18 cellular contexts compared by ENCODE assay signal in the genomic region with DNA sequence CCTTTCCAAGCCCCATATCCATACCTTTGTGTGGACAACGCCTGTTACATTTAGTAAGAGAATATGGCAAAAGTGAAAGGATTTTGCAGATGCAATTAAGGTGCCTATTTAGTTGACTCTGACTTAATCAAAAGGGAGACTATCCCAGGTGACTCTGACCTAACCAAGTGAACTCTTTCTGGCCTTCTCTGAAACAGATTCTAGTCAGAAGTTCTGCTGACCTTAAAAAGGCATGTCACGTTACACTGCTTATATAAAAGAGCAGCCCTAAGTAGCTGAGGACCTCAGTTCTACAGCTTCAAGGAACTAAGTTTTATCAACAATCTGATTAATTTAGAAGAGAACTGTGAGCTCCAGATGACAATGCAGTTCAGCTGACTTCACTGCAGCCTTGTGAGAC. TPM values are rescaled to one million over a fixed set of nuclear protein-coding genes. Genes with fewer than 3 reads are reported as not detected.
DNase-seq lines count a peak whose midpoint lies in the region; ATAC-seq, FAIRE-seq and TF ChIP-seq lines count a peak whose summit lies in the region.
"Had no signal": no experiment of that assay in that cellular context is flagged by ENCODE, and none has a peak within 500 bp of the region (broad histone marks: within the 10 kb centered on the region; RNA-seq: fewer than 3 reads in every experiment).

No MANE protein-coding gene starts in this region.

- H3K27ac ChIP-seq in GM12878 (ENCODE audit: control insufficient read depth, insufficient read depth) (no peak overlapping the region), muscle layer of duodenum (ENCODE audit: low read length) (peak overlapping the region; percentile 5), stomach smooth muscle (ENCODE audit: low read length) (peak overlapping the region; percentile 33)
- H3K27ac ChIP-seq: KMS-11, SJCRH30 had no signal

- H4K20me1 ChIP-seq in GM12878 (ENCODE audit: control insufficient read depth, insufficient read depth) = no peaks in the 10 kb centered on the region

- H3K36me3 ChIP-seq in GM12878 (ENCODE audit: control insufficient read depth in 2 of 2, insufficient read depth in 2 of 2, low read length in 1 of 2) (peaks cover 0 to 9% of the 10 kb centered on the region in 2 experiments; a peak in 2 of 4 replicates), muscle layer of duodenum (ENCODE audit: control insufficient read depth in 1 of 2, insufficient read depth in 2 of 2, low read length in 2 of 2) (peaks cover 3 to 5% of the 10 kb centered on the region in 2 donors), stomach smooth muscle (ENCODE audit: control insufficient read depth in 2 of 2, insufficient read depth in 2 of 2, low read length in 2 of 2) (no peaks in the 10 kb centered on the region)

- peaks cover 1% of the 10 kb centered on the region for H3K79me2 ChIP-seq in GM12878 (ENCODE audit: control insufficient read depth, insufficient read depth, low read length)

- ATAC-seq in left ventricle myocardium superior = peak; percentile 34
- ATAC-seq in left cardiac atrium = no peak
- no peak for ATAC-seq in GM12878
- no peak for ATAC-seq in HG03521 (IDR thresholded peaks at IDR 0.05; ENCODE audit: unreplicated experiment)
- ATAC-seq in HG03025 (IDR thresholded peaks at IDR 0.05; ENCODE audit: low FRiP score, unreplicated experiment) = no peak
- no peak for ATAC-seq in HG02588 (IDR thresholded peaks at IDR 0.05; ENCODE audit: unreplicated experiment)

- no peak overlapping the region for H3K4me2 ChIP-seq in GM12878 (ENCODE audit: control insufficient read depth, insufficient read depth)
- H3K4me2 ChIP-seq: KMS-11 had no signal

- H3K4me3 ChIP-seq in GM12878 (no peak overlapping the region), muscle layer of duodenum (ENCODE audit: low read depth in 1 of 2, low read length in 2 of 2) (no peak overlapping the region), stomach smooth muscle (ENCODE audit: low read length in 2 of 2) (no peak overlapping the region)
- H3K4me3 ChIP-seq: SJCRH30 had no signal

- TF ChIP-seq EP300 in GM12878 (IDR thresholded peaks at IDR 0.05; ENCODE audit: borderline replicate concordance in 1 of 2, control insufficient read depth in 1 of 2, low read depth in 2 of 2, low read length in 2 of 2) = no peak

- CTCF ChIA-PET in GM12878 (lab: Yijun Ruan, JAX) = interaction anchor here (0.9 to 2.9 kb wide), 6 partner anchors 10 to 299 kb away, joined by 3 to 12 read pairs (median 4); no protein-coding TSS in a partner anchor

- POLR2A ChIA-PET in GM12878 (lab: Charles Lee) = interaction anchor here (0.7 to 1.2 kb wide), 4 partner anchors 10 to 64 kb away, joined by 3 to 7 read pairs (median 4); no protein-coding TSS in a partner anchor

- intact Hi-C loops in left ventricle myocardium superior (cut with micrococcal nuclease) (no loop called here), left cardiac atrium (cut with DNase I) (no loop called here), GM12878 (cut with micrococcal nuclease; ENCODE audit: unreplicated experiment) (loop anchor here (2.0 kb wide), 1 partner anchor 17 kb away; no protein-coding TSS in a partner anchor)

- no peak for TF ChIP-seq RAD21 in GM12878 (IDR thresholded peaks at IDR 0.05; ENCODE audit: insufficient read depth, low read depth, low read length)

- no peak for TF ChIP-seq POLR2A in GM12878 (IDR thresholded peaks at IDR 0.05; ENCODE audit: low read depth, low read length)

- in situ Hi-C loops in GM12878 (cut with MboI) = no loop called here

- SMC1A ChIA-PET in GM12878 (lab: Charles Lee; ENCODE audit: uncharacterized antibody, unreplicated experiment) = interaction anchor here (1.0 to 3.4 kb wide), 4 partner anchors 8 to 61 kb away, joined by 3 to 28 read pairs (median 6); a partner anchor contains a TSS

- H3K9ac ChIP-seq in GM12878 (ENCODE audit: control insufficient read depth, insufficient read depth, low read length) (no peak overlapping the region), stomach smooth muscle (ENCODE audit: low read length in 2 of 2) (no peak overlapping the region)
- H3K9ac ChIP-seq: KMS-11 had no signal

- peak; percentile 59 for FAIRE-seq in GM12878 (lab: Jason Lieb, UNC)

- H2AFZ ChIP-seq in GM12878 (ENCODE audit: control insufficient read depth, low read depth, low read length) = no peak overlapping the region

- RAD21 ChIA-PET in GM12878 (lab: Charles Lee; ENCODE audit: unreplicated experiment) = interaction anchor here (1.7 kb wide), 1 partner anchor 16 kb away, joined by 6 read pairs; no protein-coding TSS in a partner anchor

- WGBS in GM12878 (ENCODE audit: insufficient coverage, insufficient replicate concordance, low lambda C conversion rate, missing lambda C conversion rate) = 98% methylated on average over 2 of the region's 2 CpGs

- H3K27me3 ChIP-seq in GM12878 (replicated peaks in 1 of 2; ENCODE audit: control insufficient read depth in 2 of 2, insufficient read depth in 2 of 2, low read length in 1 of 2) (no peaks in the 10 kb centered on the region), muscle layer of duodenum (ENCODE audit: low read depth, low read length) (no peaks in the 10 kb centered on the region), stomach smooth muscle (ENCODE audit: control insufficient read depth in 1 of 2, insufficient read depth in 2 of 2, low read length in 2 of 2) (no peaks in the 10 kb centered on the region)
- H3K27me3 ChIP-seq: SJCRH30 had no signal

- peaks cover 3% of the 10 kb centered on the region for H3K4me1 ChIP-seq in GM12878 (ENCODE audit: control insufficient read depth, insufficient read depth, low read length)
- H3K4me1 ChIP-seq in muscle layer of duodenum (ENCODE audit: control insufficient read depth in 1 of 2, insufficient read depth in 2 of 2, low read length in 2 of 2) = peaks cover 1 to 7% of the 10 kb centered on the region in 2 donors
- peaks cover 2% of the 10 kb centered on the region for H3K4me1 ChIP-seq in stomach smooth muscle (ENCODE audit: control insufficient read depth, insufficient read depth, low read length)
- H3K4me1 ChIP-seq: SJCRH30 had no signal

- no peak for DNase-seq in left ventricle myocardium superior
- no peak for DNase-seq in left cardiac atrium
- DNase-seq in GM12878 (ENCODE audit: low read depth, low spot score) = no peak
- DNase-seq: COR-L47; H9; NCI-H1048; NCI-H1436 treated with DMSO at 0.1 percent for 48 hours; NCI-H2029 treated with DMSO at 0.1 percent for 48 hours; NCI-H2171 treated with DMSO at 0.1 percent for 48 hours; NCI-H446 treated with DMSO at 0.1 percent for 48 hours; NK-92 treated with Interleukin-12 subunit alpha and Interleukin-12 subunit beta, amount 100 ng/mL, for 24 hours; SJCRH30 had no signal

- BruUV-seq in GM12878 (replicated peaks; lab: Mats Ljungman, UMichigan) = no TSS peak

- H3K9me3 ChIP-seq in GM12878 (replicated peaks; ENCODE audit: control insufficient read depth, insufficient read depth, low read length) (no peaks in the 10 kb centered on the region), muscle layer of duodenum (ENCODE audit: control insufficient read depth in 1 of 2, low read length in 2 of 2) (no peaks in the 10 kb centered on the region), stomach smooth muscle (ENCODE audit: control insufficient read depth in 2 of 2, low read length in 2 of 2) (no peaks in the 10 kb centered on the region)

- no peak for TF ChIP-seq CTCF in GM12878 (IDR thresholded peaks at IDR 0.05 in 2 of 3, conservative IDR thresholded peaks at IDR 0.05 in 1 of 3; ENCODE audit: control insufficient read depth in 2 of 3, extremely low read depth in 1 of 3, insufficient read depth in 1 of 3, low read depth in 3 of 3, low read length in 3 of 3)

RNA-seq across cellular contexts. Expression of a gene that starts 5.7 kb away (rescaled TPM):
- total RNA-seq in left ventricle myocardium superior = 3.0 TPM
- total RNA-seq in left cardiac atrium = 1 to 10 TPM; 3.5 TPM
- total RNA-seq in GM12878 (2013; cell fraction: nucleolus; rRNA removed) = 1.2 TPM in 2 replicates
- 2.5 and 3.5 TPM in 2 replicates for total RNA-seq in GM12878 (2014; rRNA removed)
- 5.9 and 6.3 TPM in 2 replicates for total RNA-seq in GM12878 (2014; rRNA removed; fragmentation: Illumina TruSeq; extraction: Trizol)
- total RNA-seq in GM12878 (2021) = 5.6 and 6.2 TPM in 2 replicates
- polyA plus RNA-seq in GM12878 (2011; ENCODE audit: low read depth) = 2.9 TPM
- 0.12 and 0.14 TPM in 2 replicates for polyA plus RNA-seq in GM12878 (2011; rRNA removed)
- 0.10 and 0.16 TPM in 2 replicates for polyA plus RNA-seq in GM12878 (2011; cell fraction: cytosol; rRNA removed)
- 0.13 and 0.31 TPM in 2 replicates for polyA plus RNA-seq in GM12878 (2011; cell fraction: nucleus; rRNA removed)
- polyA plus RNA-seq in GM12878 (2012) = 2.6 and 4.1 TPM in 2 replicates
- polyA plus RNA-seq in GM12878 (2014; fragmentation: Illumina TruSeq; extraction: Trizol) = 7.0 and 7.9 TPM in 2 replicates
- 1 to 10 TPM; 1.8 to 2.3 TPM for polyA plus RNA-seq in GM12878 (2014; fragmentation: Nextera tagmentation; extraction: Ambion mirVana)
- polyA plus RNA-seq in GM12878 (2014; rRNA removed) = 2.5 and 2.7 TPM in 2 replicates
- polyA plus RNA-seq in GM12878 (2016; fragmentation: Nextera tagmentation; extraction: Ambion mirVana) = 1 to 10 TPM; 3.3 to 4.3 TPM
- 0.05 TPM in 1 of 2 replicates, not detected in the other for polyA minus RNA-seq in GM12878 (2011; rRNA and poly(A)+ RNA removed)
- polyA minus RNA-seq in GM12878 (2011; cell fraction: cytosol; rRNA and poly(A)+ RNA removed) = 0.31 and 0.40 TPM in 2 replicates
- 0.97 and 1.1 TPM in 2 replicates for polyA minus RNA-seq in GM12878 (2011; cell fraction: nucleus; rRNA and poly(A)+ RNA removed)

RNA-seq across cellular contexts. Expression of a gene that starts 17.9 kb away (rescaled TPM):
- total RNA-seq in left ventricle myocardium superior (66.7 TPM), left cardiac atrium (10 to 100 TPM; 72.9 to 93.7 TPM), GM12878 (2014; rRNA removed) (21.9 and 28.3 TPM in 2 replicates), GM12878 (2014; rRNA removed; fragmentation: Illumina TruSeq; extraction: Trizol) (26.0 and 26.2 TPM in 2 replicates), GM12878 (2021) (35.6 and 37.0 TPM in 2 replicates)
- total RNA-seq in GM12878 (2013; cell fraction: nucleolus; rRNA removed) = 43.2 and 44.6 TPM in 2 replicates
- 7.4 TPM for polyA plus RNA-seq in GM12878 (2011; ENCODE audit: low read depth)
- polyA plus RNA-seq in GM12878 (2011; rRNA removed) (24.3 and 37.2 TPM in 2 replicates), GM12878 (2014; fragmentation: Illumina TruSeq; extraction: Trizol) (18.8 and 26.9 TPM in 2 replicates), GM12878 (2014; fragmentation: Nextera tagmentation; extraction: Ambion mirVana) (10 to 100 TPM in 1 of 2 experiments, 1 to 10 TPM in 1; 8.0 to 10.3 TPM), GM12878 (2014; rRNA removed) (26.0 and 37.3 TPM in 2 replicates), GM12878 (2016; fragmentation: Nextera tagmentation; extraction: Ambion mirVana) (10 to 100 TPM; 29.1 to 29.7 TPM)
- 17.2 and 25.6 TPM in 2 replicates for polyA plus RNA-seq in GM12878 (2011; cell fraction: cytosol; rRNA removed)
- 8.5 and 12.6 TPM in 2 replicates for polyA plus RNA-seq in GM12878 (2011; cell fraction: nucleus; rRNA removed)
- polyA plus RNA-seq in GM12878 (2012) = 17.9 and 23.0 TPM in 2 replicates
- polyA minus RNA-seq in GM12878 (2011; rRNA and poly(A)+ RNA removed) = 15.8 and 23.5 TPM in 2 replicates
- 10.3 and 13.8 TPM in 2 replicates for polyA minus RNA-seq in GM12878 (2011; cell fraction: cytosol; rRNA and poly(A)+ RNA removed)
- polyA minus RNA-seq in GM12878 (2011; cell fraction: nucleus; rRNA and poly(A)+ RNA removed) = 13.1 and 22.6 TPM in 2 replicates
